8 cellular contexts compared by ENCODE assay signal in the genomic region with DNA sequence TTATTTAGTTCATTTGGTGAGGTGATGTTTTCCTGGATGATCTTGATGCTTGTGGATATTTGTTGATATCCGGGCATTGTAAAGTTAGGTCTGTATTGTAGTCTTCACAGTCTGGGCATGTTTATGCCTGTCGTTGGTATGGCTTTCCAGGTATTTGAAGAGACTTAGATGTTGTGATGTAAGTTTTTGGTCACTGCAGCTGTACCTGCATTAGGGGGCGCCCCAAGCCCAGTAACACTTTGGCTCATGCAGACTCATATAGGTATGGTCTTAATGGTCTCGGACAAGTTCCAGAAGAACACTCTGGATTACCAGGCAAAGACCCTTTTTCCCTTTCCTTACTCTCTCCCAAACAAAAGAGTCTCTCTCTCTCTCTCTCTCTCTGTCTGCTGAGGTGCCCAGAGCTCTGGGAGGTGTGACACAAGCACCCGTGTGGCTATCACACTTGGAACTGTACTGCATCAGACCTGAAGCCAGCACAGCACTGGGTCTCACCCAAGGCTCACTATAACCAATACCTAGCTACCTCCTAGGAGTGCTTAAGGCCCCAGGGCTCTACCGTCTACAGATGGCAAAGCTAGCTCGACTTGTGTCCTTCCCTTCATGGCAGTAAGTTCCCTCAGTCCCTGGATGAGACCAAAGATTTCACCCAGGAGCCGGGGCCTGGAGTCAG.
A peak's percentile ranks its signal among the peaks of the same experiment; 100 is the strongest.
DNase-seq lines count a peak whose midpoint lies in the region; ATAC-seq and TF ChIP-seq lines count a peak whose summit lies in the region.

No MANE protein-coding gene starts in this region.

- peak; percentile 86 for DNase-seq in DMS53 treated with DMSO at 0.1 percent for 48 hours (lab: John Stamatoyannopoulos, UW; ENCODE audit: unreplicated experiment)
- DNase-seq in HCT116 (ENCODE audit: low read depth, low spot score): peak; percentile 52
- DNase-seq in SK-N-SH: peak; percentile 1
- DNase-seq in kidney epithelial cell (ENCODE audit: low read depth): no peak
- no peak for DNase-seq in Peyer's patch
- DNase-seq in naive thymus-derived CD8-positive, alpha-beta T cell: no peak
- DNase-seq in effector memory CD4-positive, alpha-beta T cell: no peak
- DNase-seq in NCI-H2107 (lab: John Stamatoyannopoulos, UW): no peak

- peak; percentile 97 for ATAC-seq in HCT116
- ATAC-seq in naive thymus-derived CD8-positive, alpha-beta T cell: no peak

- H3K4me3 Mint-ChIP-seq in naive thymus-derived CD8-positive, alpha-beta T cell: no peak overlapping the region

- H3K9me3 ChIP-seq in HCT116 (ENCODE audit: control insufficient read depth in 1 of 2, insufficient read depth in 1 of 2, low read depth in 1 of 2, low read length in 2 of 2) (no peaks in the 10 kb centered on the region), SK-N-SH (no peaks in the 10 kb centered on the region), Peyer's patch (no peaks in the 10 kb centered on the region)
- no peaks in the 10 kb centered on the region for H3K9me3 ChIP-seq in effector memory CD4-positive, alpha-beta T cell (ENCODE audit: control insufficient read depth, low read length)

- H3K4me3 ChIP-seq in HCT116 (replicated peaks in 1 of 2; ENCODE audit: low read depth in 1 of 2, low read length in 2 of 2): no peak overlapping the region
- H3K4me3 ChIP-seq in SK-N-SH (ENCODE audit: low read depth in 2 of 2, low read length in 1 of 2): no peak overlapping the region
- H3K4me3 ChIP-seq in kidney epithelial cell (ENCODE audit: low read depth, low read length): no peak overlapping the region
- H3K4me3 ChIP-seq in Peyer's patch: no peak overlapping the region
- no peak overlapping the region for H3K4me3 ChIP-seq in effector memory CD4-positive, alpha-beta T cell (ENCODE audit: insufficient read depth, low read depth, low read length, poor library complexity, severe bottlenecking)

- H3K4me2 ChIP-seq in HCT116 (ENCODE audit: low read length) (no peak overlapping the region), SK-N-SH (no peak overlapping the region)

- no peaks in the 10 kb centered on the region for H3K4me1 Mint-ChIP-seq in naive thymus-derived CD8-positive, alpha-beta T cell

- no peak overlapping the region for H3K27ac Mint-ChIP-seq in naive thymus-derived CD8-positive, alpha-beta T cell

- H3K36me3 ChIP-seq in HCT116 (ENCODE audit: control insufficient read depth in 1 of 2, insufficient read depth in 2 of 2, low read length in 2 of 2): no peaks in the 10 kb centered on the region
- no peaks in the 10 kb centered on the region for H3K36me3 ChIP-seq in SK-N-SH (replicated peaks in 1 of 2; ENCODE audit: control insufficient read depth in 1 of 2, insufficient read depth in 2 of 2, low read length in 1 of 2)
- no peaks in the 10 kb centered on the region for H3K36me3 ChIP-seq in kidney epithelial cell (ENCODE audit: control insufficient read depth, insufficient read depth, low read length)
- no peaks in the 10 kb centered on the region for H3K36me3 ChIP-seq in Peyer's patch
- no peaks in the 10 kb centered on the region for H3K36me3 ChIP-seq in effector memory CD4-positive, alpha-beta T cell (ENCODE audit: control insufficient read depth, insufficient read depth, low read length)

- TF ChIP-seq EP300 in SK-N-SH (IDR thresholded peaks at IDR 0.05; ENCODE audit: borderline replicate concordance in 1 of 2, low read depth in 1 of 2, low read length in 1 of 2): no peak

- peak; percentile 63 to 76 (median 76); a peak in 5 of 6 replicates for TF ChIP-seq CTCF in HCT116 (IDR thresholded peaks at IDR 0.05 in 2 of 3, conservative IDR thresholded peaks at IDR 0.05 in 1 of 3; ENCODE audit: borderline replicate concordance in 1 of 3, insufficient read depth in 1 of 3, low read depth in 2 of 3, low read length in 2 of 3)
- TF ChIP-seq CTCF in SK-N-SH (IDR thresholded peaks at IDR 0.05): peak; percentile 61
- TF ChIP-seq CTCF in kidney epithelial cell (IDR thresholded peaks at IDR 0.05; ENCODE audit: insufficient read depth, low read length, poor library complexity, severe bottlenecking): peak; percentile 56
- TF ChIP-seq CTCF in Peyer's patch (IDR thresholded peaks at IDR 0.05): peak in 1 of 6 experiments; percentile 3

- peaks cover 0 to 10% (median 0%) of the 10 kb centered on the region in 9 donors for H3K9me3 Mint-ChIP-seq in naive thymus-derived CD8-positive, alpha-beta T cell

- POLR2A ChIA-PET in HCT116 (lab: Charles Lee): interaction anchor here (1.0 kb wide), 1 partner anchor 290 kb away, joined by 4 read pairs; no protein-coding TSS in a partner anchor
- POLR2A ChIA-PET in SK-N-SH (lab: Yijun Ruan, JAX): no interaction called here
- POLR2A ChIA-PET in naive thymus-derived CD8-positive, alpha-beta T cell (lab: Charles Lee): no interaction called here

- H3K9me2 ChIP-seq in HCT116 (ENCODE audit: insufficient read depth) (no peaks in the 10 kb centered on the region), SK-N-SH (no peaks in the 10 kb centered on the region)

- H3K79me2 ChIP-seq in HCT116 (ENCODE audit: insufficient read depth, low read length) (no peaks in the 10 kb centered on the region), SK-N-SH (ENCODE audit: insufficient read depth) (no peaks in the 10 kb centered on the region)

- no peaks in the 10 kb centered on the region for H3F3A ChIP-seq in SK-N-SH (replicated peaks; ENCODE audit: insufficient read depth)

- peak; percentile 86 for TF ChIP-seq RAD21 in HCT116 (IDR thresholded peaks at IDR 0.05; ENCODE audit: low read depth)
- peak; percentile 64 for TF ChIP-seq RAD21 in SK-N-SH (IDR thresholded peaks at IDR 0.05; ENCODE audit: low read length)

- intact Hi-C loops in HCT116 (cut with micrococcal nuclease): loop anchor here (1.0 to 10.0 kb wide), 3 partner anchors 203 to 425 kb away; partner anchors contain the start of gene ATXN7L3B

- 9% methylated on average over 4 of the region's 8 CpGs for WGBS in SK-N-SH (ENCODE audit: low lambda C conversion rate)

- H4K20me1 ChIP-seq in HCT116 (ENCODE audit: insufficient read depth) (no peaks in the 10 kb centered on the region), SK-N-SH (ENCODE audit: insufficient read depth) (no peaks in the 10 kb centered on the region)

- RAD21 ChIA-PET in HCT116 (lab: Charles Lee; ENCODE audit: low non-redundant PET in 1 of 2, low total read pairs in 2 of 2, uncharacterized antibody in 2 of 2, unreplicated experiment in 2 of 2): interaction anchor here in 1 of 2 experiments (0.6 to 0.8 kb wide), 2 partner anchors 302 to 595 kb away, joined by 3 to 4 read pairs; no protein-coding TSS in a partner anchor

- no peaks in the 10 kb centered on the region for H3K36me3 Mint-ChIP-seq in naive thymus-derived CD8-positive, alpha-beta T cell

- no peaks in the 10 kb centered on the region for H3K27me3 Mint-ChIP-seq in naive thymus-derived CD8-positive, alpha-beta T cell

- H2AFZ ChIP-seq in HCT116 (ENCODE audit: low read depth, low read length, poor library complexity, severe bottlenecking): no peak overlapping the region
- H2AFZ ChIP-seq in SK-N-SH (ENCODE audit: low read depth): no peak overlapping the region

- CTCF ChIA-PET in HCT116 (lab: Charles Lee): interaction anchor here (0.6 to 3.6 kb wide), 3 partner anchors 177 to 1935 kb away, joined by 3 to 32 read pairs (median 3); no protein-coding TSS in a partner anchor
- CTCF ChIA-PET in SK-N-SH (lab: Yijun Ruan, JAX): no interaction called here

- no TSS peak for BruUV-seq in HCT116 (replicated peaks; lab: Mats Ljungman, UMichigan)

- H3K4me1 ChIP-seq in HCT116 (ENCODE audit: control insufficient read depth in 1 of 2, insufficient read depth in 2 of 2, low read length in 2 of 2) (peaks cover 0 to 3% of the 10 kb centered on the region in 2 experiments; a peak in 1 of 4 replicates), SK-N-SH (ENCODE audit: control insufficient read depth in 1 of 2, insufficient read depth in 2 of 2, low read depth in 1 of 2, low read length in 1 of 2) (no peaks in the 10 kb centered on the region), Peyer's patch (no peaks in the 10 kb centered on the region)
- no peaks in the 10 kb centered on the region for H3K4me1 ChIP-seq in effector memory CD4-positive, alpha-beta T cell (ENCODE audit: control insufficient read depth, insufficient read depth, low read length, poor library complexity, severe bottlenecking)

- H3K27ac ChIP-seq in HCT116 (ENCODE audit: low read depth, low read length): no peak overlapping the region
- no peak overlapping the region for H3K27ac ChIP-seq in SK-N-SH (ENCODE audit: low read depth in 2 of 2, low read length in 1 of 2)
- no peak overlapping the region for H3K27ac ChIP-seq in Peyer's patch
- H3K27ac ChIP-seq in effector memory CD4-positive, alpha-beta T cell (ENCODE audit: insufficient read depth, low read length, poor library complexity, severe bottlenecking): no peak overlapping the region

- H3K27me3 ChIP-seq in HCT116 (ENCODE audit: insufficient read depth, low read length) (no peaks in the 10 kb centered on the region), SK-N-SH (ENCODE audit: insufficient read depth) (no peaks in the 10 kb centered on the region), kidney epithelial cell (ENCODE audit: control insufficient read depth, insufficient read depth, low read length) (no peaks in the 10 kb centered on the region), Peyer's patch (no peaks in the 10 kb centered on the region)
- H3K27me3 ChIP-seq in effector memory CD4-positive, alpha-beta T cell (replicated peaks; ENCODE audit: control insufficient read depth, insufficient read depth, low read length, poor library complexity, severe bottlenecking): no peaks in the 10 kb centered on the region

- H3K9ac ChIP-seq in HCT116 (ENCODE audit: low read length) (no peak overlapping the region), SK-N-SH (no peak overlapping the region)

- TF ChIP-seq POLR2A in HCT116 (IDR thresholded peaks at IDR 0.05; ENCODE audit: borderline replicate concordance, extremely low read depth, insufficient read depth, insufficient read length) (no peak), Peyer's patch (IDR thresholded peaks at IDR 0.05) (no peak)

TF ChIP-seq in HCT116, 20 proteins besides CTCF, POLR2A, EP300 and RAD21 (continues in another document):
- no peak for TF ChIP-seq EZH2 (IDR thresholded peaks at IDR 0.05)
- TF ChIP-seq JUND (IDR thresholded peaks at IDR 0.05): no peak
- TF ChIP-seq TCF7L2 (IDR thresholded peaks at IDR 0.05; ENCODE audit: borderline replicate concordance, extremely low read depth, insufficient read depth, insufficient read length): no peak

TF ChIP-seq in SK-N-SH, 30 proteins besides CTCF, POLR2A, EP300 and RAD21:
- TF ChIP-seq GATA2 (CRISPR knock-in tag; IDR thresholded peaks at IDR 0.05) (no peak), SMC3 (IDR thresholded peaks at IDR 0.05; ENCODE audit: low read depth, low read length) (peak; percentile 47)

Comparison
In these comparisons a context has a peak if more than half of its experiments do, and no peak if none do; other contexts are left out.
1. DNase-seq: peak in DMS53 treated with DMSO at 0.1 percent for 48 hours (single experiment), HCT116 (single experiment) and SK-N-SH (single experiment); none in kidney epithelial cell (single experiment), Peyer's patch (0 of 3), naive thymus-derived CD8-positive, alpha-beta T cell (0 of 10), effector memory CD4-positive, alpha-beta T cell (0 of 3) and NCI-H2107 (single experiment).